ENCODE assay signal across 28 cellular contexts in the genomic region with DNA sequence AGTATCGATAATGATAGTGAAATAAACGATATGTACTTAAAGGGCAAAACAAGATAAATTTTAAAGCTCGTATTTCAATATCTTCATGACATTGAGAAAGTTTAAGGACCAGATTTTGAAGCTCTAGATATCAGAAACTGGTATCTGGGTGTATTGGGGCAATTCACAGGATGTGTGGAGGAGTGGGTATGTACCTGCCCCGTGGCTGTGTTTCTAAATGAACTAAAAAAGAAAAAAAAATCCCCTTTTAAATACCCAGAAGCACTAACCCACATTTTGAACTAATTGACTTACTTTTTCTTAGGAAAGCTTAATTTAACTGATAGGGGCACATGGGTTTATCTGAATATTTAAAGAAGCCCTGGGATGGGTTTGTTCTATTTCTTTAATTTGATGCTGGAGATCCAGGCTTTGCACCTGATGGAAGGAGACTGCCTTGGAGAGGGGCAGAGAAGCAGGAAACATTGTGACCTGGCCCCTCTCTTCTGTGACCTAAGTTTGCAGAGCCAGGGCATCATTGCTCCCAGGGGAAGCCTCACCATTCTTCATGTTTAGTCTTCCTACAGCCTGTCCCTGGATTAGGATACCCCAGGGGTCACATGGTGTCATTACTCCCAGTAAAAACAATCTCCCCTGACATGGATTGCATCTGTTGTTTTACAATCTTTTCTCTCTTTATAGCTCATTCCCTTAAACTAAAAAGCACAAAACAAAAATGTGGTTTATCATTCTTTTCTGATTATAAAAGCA. TPM values are rescaled to one million over a fixed set of nuclear protein-coding genes. Genes with fewer than 3 reads are reported as not detected.
DNase-seq lines count a peak whose midpoint lies in the region; ATAC-seq and TF ChIP-seq lines count a peak whose summit lies in the region.
"Had no signal": no experiment of that assay in that cellular context is flagged by ENCODE, and none has a peak within 500 bp of the region (broad histone marks: within the 10 kb centered on the region; RNA-seq: fewer than 3 reads in every experiment).

No MANE protein-coding gene starts in this region.

- CTCF ChIA-PET in CD8-positive, alpha-beta memory T cell (lab: Charles Lee) = no interaction called here

- H3K9me3 Mint-ChIP-seq in osteocyte (ENCODE audit: unreplicated experiment) = no peaks in the 10 kb centered on the region
- no peaks in the 10 kb centered on the region for H3K9me3 Mint-ChIP-seq in CD8-positive, alpha-beta memory T cell
- H3K9me3 Mint-ChIP-seq: activated B cell treated with CpG ODN at 0.5 μM for 24 hours; activated T-cell treated with anti-CD3 and anti-CD28 coated beads, Interleukin-2, amount 50 U/mL, for 24 hours; CD8-positive, alpha-beta T cell; type B pancreatic cell had no signal

- H3K4me3 Mint-ChIP-seq in osteocyte (ENCODE audit: unreplicated experiment) = no peak overlapping the region
- H3K4me3 Mint-ChIP-seq in CD8-positive, alpha-beta memory T cell = no peak overlapping the region
- H3K4me3 Mint-ChIP-seq: activated B cell treated with CpG ODN at 0.5 μM for 24 hours; activated naive CD8-positive, alpha-beta T cell; activated T-cell treated with anti-CD3 and anti-CD28 coated beads, Interleukin-2, amount 50 U/mL, for 24 hours; CD8-positive, alpha-beta T cell; type B pancreatic cell had no signal

- TF ChIP-seq CTCF in ascending aorta (IDR thresholded peaks at IDR 0.05) = no peak
- TF ChIP-seq CTCF in osteocyte (IDR thresholded peaks at IDR 0.05) = no peak
- TF ChIP-seq CTCF in uterus (IDR thresholded peaks at IDR 0.05) = no peak

- H3K27ac Mint-ChIP-seq in osteocyte (ENCODE audit: unreplicated experiment) = peak overlapping the region; percentile 36
- no peak overlapping the region for H3K27ac Mint-ChIP-seq in CD8-positive, alpha-beta memory T cell
- H3K27ac Mint-ChIP-seq: activated B cell treated with CpG ODN at 0.5 μM for 24 hours; activated naive CD8-positive, alpha-beta T cell; activated T-cell treated with anti-CD3 and anti-CD28 coated beads, Interleukin-2, amount 50 U/mL, for 24 hours; CD8-positive, alpha-beta T cell; type B pancreatic cell had no signal

- POLR2A ChIA-PET in CD8-positive, alpha-beta memory T cell (lab: Charles Lee) = no interaction called here

- DNase-seq in ascending aorta (ENCODE audit: low spot score in 2 of 2) (no peak), osteocyte (ENCODE audit: extremely low spot score, unreplicated experiment) (no peak), uterus (no peak), D341Med (ENCODE audit: low spot score) (no peak), middle frontal gyrus (ENCODE audit: extremely low spot score, low spot score) (no peak)
- no peak for DNase-seq in CD8-positive, alpha-beta memory T cell
- DNase-seq: activated B cell treated with CpG ODN at 0.5 μM for 24 hours; activated CD4-positive, alpha-beta T cell treated with anti-CD3 and anti-CD28 coated beads, Interleukin-2, amount 50 U/mL, for 1 hour; activated effector memory CD4-positive, alpha-beta T cell treated with anti-CD3 and anti-CD28 coated beads, Interleukin-2, amount 50 U/mL, for 16 hours; activated T-cell treated with anti-CD3 and anti-CD28 coated beads, Interleukin-2, amount 50 U/mL, for 24 hours; anterior cingulate cortex; BE2C; CD8-positive, alpha-beta T cell; colonic mucosa; effector memory CD4-positive, alpha-beta T cell; hypothalamus; IMR-90; left colon; NCI-H1048; NCI-H1694; NCI-H510A; PC-3; spleen had no signal

- H3K27me3 Mint-ChIP-seq in osteocyte (ENCODE audit: unreplicated experiment) = peaks cover 36% of the 10 kb centered on the region
- peaks cover 23 to 50% of the 10 kb centered on the region in 2 donors for H3K27me3 Mint-ChIP-seq in CD8-positive, alpha-beta memory T cell

- H3K27me3 ChIP-seq in ascending aorta = no peaks in the 10 kb centered on the region
- peaks cover 13% of the 10 kb centered on the region for H3K27me3 ChIP-seq in CD8-positive, alpha-beta memory T cell (ENCODE audit: insufficient read depth, low read length, poor library complexity, severe bottlenecking)
- no peaks in the 10 kb centered on the region for H3K27me3 ChIP-seq in uterus
- H3K27me3 ChIP-seq: BE2C had no signal

- peak; percentile 32 for ATAC-seq in GM18511 (IDR thresholded peaks at IDR 0.05; ENCODE audit: unreplicated experiment)
- ATAC-seq in GM21576 (IDR thresholded peaks at IDR 0.05; ENCODE audit: unreplicated experiment) = peak; percentile 6
- ATAC-seq: CD8-positive, alpha-beta T cell; left colon had no signal

- H3K36me3 Mint-ChIP-seq in osteocyte (ENCODE audit: unreplicated experiment) = no peaks in the 10 kb centered on the region
- H3K36me3 Mint-ChIP-seq in CD8-positive, alpha-beta memory T cell = no peaks in the 10 kb centered on the region
- H3K36me3 Mint-ChIP-seq: activated naive CD8-positive, alpha-beta T cell; CD8-positive, alpha-beta T cell; type B pancreatic cell had no signal

- H3K4me1 ChIP-seq in ascending aorta (peaks cover 0 to 9% of the 10 kb centered on the region in 2 donors), uterus (no peaks in the 10 kb centered on the region)
- H3K4me1 ChIP-seq in CD8-positive, alpha-beta memory T cell (ENCODE audit: insufficient read depth, low read length) = no peaks in the 10 kb centered on the region
- H3K4me1 ChIP-seq: BE2C, colonic mucosa had no signal

- H3K4me1 Mint-ChIP-seq in osteocyte (ENCODE audit: unreplicated experiment) = peaks cover 27% of the 10 kb centered on the region
- H3K4me1 Mint-ChIP-seq in CD8-positive, alpha-beta memory T cell = peaks cover 5 to 7% (median 7%) of the 10 kb centered on the region in 3 donors

- H3K4me3 ChIP-seq in ascending aorta = no peak overlapping the region
- no peak overlapping the region for H3K4me3 ChIP-seq in CD8-positive, alpha-beta memory T cell (ENCODE audit: low read length)
- no peak overlapping the region for H3K4me3 ChIP-seq in uterus
- H3K4me3 ChIP-seq: colonic mucosa, SK-N-MC, spleen had no signal

- no peak for TF ChIP-seq POLR2A in uterus (IDR thresholded peaks at IDR 0.05)

- intact Hi-C loops in ascending aorta (cut with DNase I) (no loop called here), uterus (cut with DNase I; ENCODE audit: low total_unique reads) (no loop called here)

- H3K27ac ChIP-seq in ascending aorta = peak overlapping the region; percentile 53 to 63
- H3K27ac ChIP-seq in CD8-positive, alpha-beta memory T cell (ENCODE audit: low read depth, low read length) = no peak overlapping the region
- no peak overlapping the region for H3K27ac ChIP-seq in uterus
- H3K27ac ChIP-seq: colonic mucosa, SK-N-MC, spleen had no signal

- H3K36me3 ChIP-seq in ascending aorta = no peaks in the 10 kb centered on the region
- no peaks in the 10 kb centered on the region for H3K36me3 ChIP-seq in CD8-positive, alpha-beta memory T cell (ENCODE audit: insufficient read depth, low read length)
- no peaks in the 10 kb centered on the region for H3K36me3 ChIP-seq in uterus
- H3K36me3 ChIP-seq: BE2C, colonic mucosa, spleen had no signal

- H3K9me3 ChIP-seq in ascending aorta = no peaks in the 10 kb centered on the region
- no peaks in the 10 kb centered on the region for H3K9me3 ChIP-seq in CD8-positive, alpha-beta memory T cell (ENCODE audit: low read length)
- H3K9me3 ChIP-seq in uterus = no peaks in the 10 kb centered on the region
- H3K9me3 ChIP-seq: BE2C, colonic mucosa, spleen had no signal

RNA-seq across cellular contexts. Expression of a gene that starts 7.6 kb away (rescaled TPM):
- total RNA-seq in ascending aorta (1.3 TPM), osteocyte (25.7 and 28.9 TPM in 2 replicates), uterus (10 to 100 TPM in 2 of 4 donors, 1 to 10 TPM in 2; 1.2 to 41.3 (median 11.7) TPM)
- 1 to 10 TPM; 3.5 to 4.2 TPM for total RNA-seq in CD8-positive, alpha-beta memory T cell
- 0.22 TPM for polyA plus RNA-seq in CD8-positive, alpha-beta memory T cell

Comparison
In these comparisons a context has a peak if more than half of its experiments do, and no peak if none do; other contexts are left out.
1. H3K27ac ChIP-seq: peak in ascending aorta (2 of 2); none in CD8-positive, alpha-beta memory T cell (single experiment) and uterus (0 of 2).